16 cellular contexts compared by ENCODE assay signal in genomic region chr1:84877592-84877991, GRCh38.
"Had no signal": no experiment of that assay in that cellular context is flagged by ENCODE, and none has a peak within 500 bp of the region (broad histone marks: within the 10 kb centered on the region; RNA-seq: fewer than 3 reads in every experiment).

No MANE protein-coding gene starts in this region.

- H3K27ac ChIP-seq: body of pancreas, epithelial cell of prostate, parathyroid adenoma, right atrium auricular region, thyroid gland, VCaP had no signal

- H3K27me3 ChIP-seq: body of pancreas, right atrium auricular region, thyroid gland had no signal

- H3K9me3 ChIP-seq: body of pancreas, thyroid gland had no signal

- H3K4me1 ChIP-seq: body of pancreas, parathyroid adenoma, right atrium auricular region, thyroid gland had no signal

- ATAC-seq: activated naive CD8-positive, alpha-beta T cell treated with anti-CD3 and anti-CD28 coated beads, Interleukin-2, amount 50 U/mL, for 24 hours; body of pancreas; effector memory CD8-positive, alpha-beta T cell; left colon; naive thymus-derived CD4-positive, alpha-beta T cell; stimulated activated effector memory CD8-positive, alpha-beta T cell treated with anti-CD3 and anti-CD28 coated beads, Interleukin-12 subunit alpha, Interleukin-12 subunit beta, amount 100 ng/mL, for 72 hours had no signal

- H3K4me3 ChIP-seq: body of pancreas, right atrium auricular region, smooth muscle cell, thyroid gland had no signal

- DNase-seq: activated CD4-positive, alpha-beta memory T cell treated with anti-CD3 and anti-CD28 coated beads, Interleukin-2, amount 10 ng/mL, durations not matched to agents 7 days and 5 days; activated naive CD4-positive, alpha-beta T cell; activated naive CD8-positive, alpha-beta T cell treated with anti-CD3 and anti-CD28 coated beads, Interleukin-2, amount 50 U/mL, for 24 hours; body of pancreas; effector memory CD8-positive, alpha-beta T cell; foreskin melanocyte; head of caudate nucleus; left colon; naive thymus-derived CD4-positive, alpha-beta T cell; thyroid gland had no signal

- H3K36me3 ChIP-seq: right atrium auricular region, thyroid gland had no signal
